ENCODE assay signal across 31 cellular contexts in genomic region chr1:43137445-43138052, GRCh38. TPM values are rescaled to one million over a fixed set of nuclear protein-coding genes. Genes with fewer than 3 reads are reported as not detected.
DNase-seq lines count a peak whose midpoint lies in the region; ATAC-seq and TF ChIP-seq lines count a peak whose summit lies in the region.
"Had no signal": no experiment of that assay in that cellular context is flagged by ENCODE, and none has a peak within 500 bp of the region (broad histone marks: within the 10 kb centered on the region; RNA-seq: fewer than 3 reads in every experiment).

No MANE protein-coding gene starts in this region.

- H3K36me3 Mint-ChIP-seq in nephron progenitor cell (ENCODE audit: low read depth): peaks cover 58% of the 10 kb centered on the region
- H3K36me3 Mint-ChIP-seq: activated naive CD4-positive, alpha-beta T cell treated with anti-CD3 and anti-CD28 coated beads, Interleukin-2, amount 50 U/mL, for 24 hours; CD4-positive, alpha-beta memory T cell; immature natural killer cell; stimulated activated memory B cell treated with anti-CD40 and anti-IgM and Interleukin-4, amounts not matched to agents 10 μg/mL and 1 μg/mL and 100 μg/mL, for 72 hours; T-cell had no signal

- H3K4me3 Mint-ChIP-seq in nephron progenitor cell: no peak overlapping the region
- H3K4me3 Mint-ChIP-seq: activated naive CD4-positive, alpha-beta T cell treated with anti-CD3 and anti-CD28 coated beads, Interleukin-2, amount 50 U/mL, for 24 hours; activated T-helper 1 cell treated with anti-CD3 and anti-CD28 coated beads, Interleukin-12 subunit alpha, Interleukin-12 subunit beta, Interleukin-2, Interleukin-4 antibody, amounts not matched to agents 30 ng/mL and 10 ng/mL and 1 ng/mL, durations not matched to agents 14 hours and 24 hours and 36 hours; CD4-positive, alpha-beta memory T cell; dendritic cell treated with granulocyte-macrophage colony-stimulating factor and Interleukin-4, amounts not matched to agents 40 ng/mL and 50 ng/mL, for 4 days; IgD-negative memory B cell; immature natural killer cell; stimulated activated memory B cell treated with anti-CD40 and anti-IgM and Interleukin-4, amounts not matched to agents 10 μg/mL and 1 μg/mL and 100 μg/mL, for 72 hours; T-cell had no signal

- intact Hi-C loops in left cardiac atrium (cut with DNase I): no loop called here

- no peak for TF ChIP-seq CTCF in nephron progenitor cell (IDR thresholded peaks at IDR 0.05)

- peak; percentile 87 to 92 for ATAC-seq in left cardiac atrium
- ATAC-seq: activated CD4-positive, CD25-positive, alpha-beta regulatory T cell treated with anti-CD3 and anti-CD28 coated beads, Interleukin-2, amount 50 U/mL, for 24 hours; mucosa of descending colon; right lobe of liver; stimulated activated memory B cell treated with anti-CD40 and anti-IgM and Interleukin-4, amounts not matched to agents 10 μg/mL and 1 μg/mL and 100 μg/mL, for 72 hours; T-cell had no signal

- H3K9me3 Mint-ChIP-seq in nephron progenitor cell: peaks cover 49% of the 10 kb centered on the region
- H3K9me3 Mint-ChIP-seq: dendritic cell treated with granulocyte-macrophage colony-stimulating factor and Interleukin-4, amounts not matched to agents 40 ng/mL and 50 ng/mL, for 4 days; immature natural killer cell had no signal

- no peaks in the 10 kb centered on the region for H3K4me1 Mint-ChIP-seq in nephron progenitor cell
- H3K4me1 Mint-ChIP-seq: activated naive CD4-positive, alpha-beta T cell treated with anti-CD3 and anti-CD28 coated beads, Interleukin-2, amount 50 U/mL, for 24 hours; CD4-positive, alpha-beta memory T cell; IgD-negative memory B cell; immature natural killer cell; stimulated activated memory B cell treated with anti-CD40 and anti-IgM and Interleukin-4, amounts not matched to agents 10 μg/mL and 1 μg/mL and 100 μg/mL, for 72 hours; T-cell had no signal

- in situ Hi-C loops in G401 (cut with HindIII; ENCODE audit: low sequenced_read_pairs): no loop called here

- peaks cover 8% of the 10 kb centered on the region for H3K27me3 Mint-ChIP-seq in nephron progenitor cell (ENCODE audit: low read depth, poor library complexity)

- DNase-seq in Ammon's horn (ENCODE audit: low spot score) (peak; percentile 57), amniotic epithelial cell (ENCODE audit: low read depth) (peak; percentile 5), left cardiac atrium (no peak), nephron progenitor cell (no peak), NCI-H345 treated with DMSO at 0.1 percent for 48 hours (lab: John Stamatoyannopoulos, UW; ENCODE audit: unreplicated experiment) (no peak), mesenteric fat pad (ENCODE audit: low spot score) (no peak), G401 (ENCODE audit: low spot score) (no peak), islet precursor cell (no peak)
- DNase-seq: activated CD4-positive, alpha-beta T cell treated with anti-CD3 and anti-CD28 coated beads, Interleukin-2, amount 50 U/mL, for 48 hours; activated CD8-positive, alpha-beta memory T cell treated with anti-CD3 and anti-CD28 coated beads, Interleukin-2, amount 50 U/mL, for 4 hours; CD4-positive, alpha-beta memory T cell; esophagus squamous epithelium; immature natural killer cell; mucosa of descending colon; NCI-H1092; NCI-H187; NCI-H2171 treated with DMSO at 0.1 percent for 48 hours; NCI-H524 treated with DMSO at 0.1 percent for 48 hours; NK-92 treated with Interleukin-12 subunit alpha and Interleukin-12 subunit beta, amount 100 ng/mL, for 24 hours; ovary; right lobe of liver; stimulated activated CD4-positive, alpha-beta T cell treated with anti-CD3 and anti-CD28 coated beads, Interleukin-12 subunit alpha, Interleukin-12 subunit beta, amount 100 ng/mL, for 4 hours; stimulated activated CD4-positive, alpha-beta T cell treated with anti-CD3 and anti-CD28 coated beads, Interleukin-4, amount 100 ng/mL, for 4 hours; T-cell; uterus had no signal

- peak overlapping the region; percentile 65 for H3K27ac Mint-ChIP-seq in nephron progenitor cell
- H3K27ac Mint-ChIP-seq: activated naive CD4-positive, alpha-beta T cell treated with anti-CD3 and anti-CD28 coated beads, Interleukin-2, amount 50 U/mL, for 24 hours; activated T-helper 1 cell treated with anti-CD3 and anti-CD28 coated beads, Interleukin-12 subunit alpha, Interleukin-12 subunit beta, Interleukin-2, Interleukin-4 antibody, amounts not matched to agents 30 ng/mL and 10 ng/mL and 1 ng/mL, durations not matched to agents 14 hours and 24 hours and 36 hours; CD4-positive, alpha-beta memory T cell; dendritic cell treated with granulocyte-macrophage colony-stimulating factor and Interleukin-4, amounts not matched to agents 40 ng/mL and 50 ng/mL, for 4 days; IgD-negative memory B cell; immature natural killer cell; stimulated activated memory B cell treated with anti-CD40 and anti-IgM and Interleukin-4, amounts not matched to agents 10 μg/mL and 1 μg/mL and 100 μg/mL, for 72 hours; T-cell had no signal

RNA-seq across cellular contexts. Expression of gene EBNA1BP2, which starts 34.5 kb away (rescaled TPM):
- total RNA-seq in left cardiac atrium: 10 to 100 TPM; 26.3 to 37.0 TPM
- total RNA-seq in mesenteric fat pad: 55.8 TPM
- total RNA-seq in G401 (2014; rRNA removed; shearing (Covaris generic)): 300 and 331 TPM in 2 replicates

RNA-seq across cellular contexts. Expression of gene CFAP57, which starts 34.6 kb away (rescaled TPM):
- total RNA-seq in left cardiac atrium (under 1 TPM in 1 of 2 donors, not detected in 1; 0.13 TPM), mesenteric fat pad (0.19 TPM)
- total RNA-seq in G401 (2014; rRNA removed; shearing (Covaris generic)): 1.1 and 4.1 TPM in 2 replicates
- total RNA-seq: activated T-helper 1 cell treated with anti-CD3 and anti-CD28 coated beads, Interleukin-12 subunit alpha, Interleukin-12 subunit beta, Interleukin-2, Interleukin-4 antibody, amounts not matched to agents 30 ng/mL and 10 ng/mL and 1 ng/mL, durations not matched to agents 14 hours and 24 hours and 36 hours; CD4-positive, alpha-beta memory T cell; esophagus squamous epithelium; right lobe of liver had no signal

Comparison
In these comparisons a context has a peak if more than half of its experiments do, and no peak if none do; other contexts are left out.
1. DNase-seq: peak in Ammon's horn (single experiment) and amniotic epithelial cell (single experiment); none in left cardiac atrium (single experiment), nephron progenitor cell (single experiment), NCI-H345 treated with DMSO at 0.1 percent for 48 hours (single experiment), mesenteric fat pad (single experiment), G401 (single experiment) and islet precursor cell (single experiment).